ENCODE assay signal across 29 cellular contexts in the genomic region with DNA sequence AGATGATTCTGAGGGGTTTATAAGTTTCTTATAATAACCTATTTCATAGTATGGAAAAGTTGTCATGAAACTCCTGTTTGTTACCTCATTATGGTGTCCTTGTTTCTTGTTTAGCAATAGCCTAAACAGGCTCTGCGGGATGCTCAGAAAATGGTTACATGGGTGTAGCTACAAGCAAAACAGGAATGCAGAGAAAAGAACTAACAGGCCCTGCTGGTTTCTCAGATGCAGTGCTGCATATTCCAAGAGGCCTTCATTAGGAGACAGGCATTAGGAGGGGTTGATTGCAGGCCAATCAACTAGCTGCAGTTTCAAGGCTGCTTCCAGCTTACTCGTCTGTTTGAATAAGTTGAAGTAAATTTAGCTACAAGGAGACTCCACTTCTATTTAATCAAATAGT. TPM values are rescaled to one million over a fixed set of nuclear protein-coding genes. Genes with fewer than 3 reads are reported as not detected.
DNase-seq lines count a peak whose midpoint lies in the region; ATAC-seq, FAIRE-seq and TF ChIP-seq lines count a peak whose summit lies in the region.
"Had no signal": no experiment of that assay in that cellular context is flagged by ENCODE, and none has a peak within 500 bp of the region (broad histone marks: within the 10 kb centered on the region; RNA-seq: fewer than 3 reads in every experiment).

No MANE protein-coding gene starts in this region.

- no peaks in the 10 kb centered on the region for H3K79me1 ChIP-seq in neuronal stem cell (ENCODE audit: low read depth, low read length)

- FAIRE-seq in bronchial epithelial cell (lab: Jason Lieb, UNC) = peak; percentile 47
- FAIRE-seq: astrocyte, islet of Langerhans had no signal

- H3K9ac ChIP-seq in HUES48 (ENCODE audit: low read depth, low read length) (no peak overlapping the region), neuronal stem cell (ENCODE audit: low read depth, low read length, poor library complexity) (no peak overlapping the region)

- ATAC-seq in GM18519 (IDR thresholded peaks at IDR 0.05; ENCODE audit: low FRiP score, unreplicated experiment) (no peak), HG03521 (IDR thresholded peaks at IDR 0.05; ENCODE audit: unreplicated experiment) (no peak)
- ATAC-seq: activated naive CD8-positive, alpha-beta T cell treated with anti-CD3 and anti-CD28 coated beads, Interleukin-2, amount 50 U/mL, for 24 hours; gastrocnemius medialis; right lobe of liver; stimulated activated naive CD8-positive, alpha-beta T cell treated with anti-CD3 and anti-CD28 coated beads, Interleukin-15, Interleukin-2, amounts not matched to agents 100 U/mL and 50 U/mL, for 24 hours had no signal

- peak; percentile 39 for DNase-seq in bronchial epithelial cell (ENCODE audit: low read depth)
- peak; percentile 23 for DNase-seq in iPS DF 19.7 (ENCODE audit: low read depth, low spot score)
- peak; percentile 12 for DNase-seq in neuronal stem cell (ENCODE audit: low spot score)
- no peak for DNase-seq in medulla oblongata (ENCODE audit: extremely low spot score)
- no peak for DNase-seq in tibial artery
- DNase-seq: activated CD4-positive, alpha-beta T cell treated with anti-CD3 and anti-CD28 coated beads, Interleukin-2, amount 50 U/mL, for 48 hours; activated CD4-positive, CD25-positive, alpha-beta regulatory T cell treated with anti-CD3 and anti-CD28 coated beads, Interleukin-2, amount 50 U/mL, for 72 hours; activated naive CD4-positive, alpha-beta T cell; activated naive CD8-positive, alpha-beta T cell treated with anti-CD3 and anti-CD28 coated beads, Interleukin-2, amount 50 U/mL, for 24 hours; CD4-positive, alpha-beta memory T cell; cortex of kidney; effector memory CD4-positive, alpha-beta T cell; gastrocnemius medialis; HCEC 1CT; left ventricle myocardium inferior; NCI-H1694 treated with DMSO at 0.1 percent for 48 hours; NCI-H510A treated with DMSO at 0.1 percent for 48 hours; right lobe of liver; spleen; stimulated activated CD4-positive, alpha-beta T cell treated with anti-CD3 and anti-CD28 coated beads, Interleukin-2, amount 100 ng/mL, for 24 hours; stimulated activated naive CD8-positive, alpha-beta T cell treated with anti-CD3 and anti-CD28 coated beads, Interleukin-15, Interleukin-2, amounts not matched to agents 100 U/mL and 50 U/mL, for 24 hours; T-helper 2 cell had no signal

- no peak overlapping the region for H2BK5ac ChIP-seq in neuronal stem cell (ENCODE audit: low read length)

- intact Hi-C loops in tibial artery (cut with DNase I; ENCODE audit: low total_unique reads) = no loop called here

- no peak overlapping the region for H3K4ac ChIP-seq in neuronal stem cell (ENCODE audit: low read length)

- no peak overlapping the region for H2BK15ac ChIP-seq in neuronal stem cell (ENCODE audit: low read length)

- H2BK12ac ChIP-seq in neuronal stem cell (ENCODE audit: low read length) = no peak overlapping the region

- H3K36me3 ChIP-seq in HUES48 (ENCODE audit: control insufficient read depth, insufficient read depth, low read length) (no peaks in the 10 kb centered on the region), bronchial epithelial cell (ENCODE audit: control insufficient read depth, insufficient read depth, low read length) (no peaks in the 10 kb centered on the region), neuronal stem cell (replicated peaks in 1 of 2; ENCODE audit: control insufficient read depth in 2 of 2, insufficient read depth in 2 of 2, low read length in 2 of 2) (no peaks in the 10 kb centered on the region), tibial artery (no peaks in the 10 kb centered on the region)
- H3K36me3 ChIP-seq: gastrocnemius medialis, left ventricle myocardium inferior, right lobe of liver, spleen, vagina had no signal

- no peak overlapping the region for H2BK120ac ChIP-seq in neuronal stem cell (ENCODE audit: low read depth, low read length)

- H3K18ac ChIP-seq in neuronal stem cell (ENCODE audit: low read length) = no peak overlapping the region

- H3K27me3 ChIP-seq in HUES48 (ENCODE audit: control insufficient read depth, insufficient read depth, low read length) (no peaks in the 10 kb centered on the region), bronchial epithelial cell (ENCODE audit: control insufficient read depth, insufficient read depth, low read length) (no peaks in the 10 kb centered on the region), neuronal stem cell (ENCODE audit: control insufficient read depth in 3 of 3, insufficient read depth in 3 of 3, low read depth in 1 of 3, low read length in 3 of 3) (no peaks in the 10 kb centered on the region), tibial artery (no peaks in the 10 kb centered on the region)
- H3K27me3 ChIP-seq: gastrocnemius medialis, right lobe of liver, spleen, vagina had no signal

- H3K27ac ChIP-seq in HUES48 (ENCODE audit: low read depth, low read length) (peak overlapping the region; percentile 50), neuronal stem cell (replicated peaks; ENCODE audit: low read length) (no peak overlapping the region), tibial artery (no peak overlapping the region)
- H3K27ac ChIP-seq: gastrocnemius medialis, left ventricle myocardium inferior, right lobe of liver, spleen, vagina had no signal

- TF ChIP-seq CTCF in bronchial epithelial cell (IDR thresholded peaks at IDR 0.05; ENCODE audit: insufficient read depth, low read length, severe bottlenecking) (no peak), tibial artery (IDR thresholded peaks at IDR 0.05) (no peak)

- no peak overlapping the region for H4K8ac ChIP-seq in neuronal stem cell (ENCODE audit: low read depth, low read length)

- H3K4me3 ChIP-seq in HUES48 (ENCODE audit: low read depth, low read length) (no peak overlapping the region), bronchial epithelial cell (ENCODE audit: low read depth, low read length) (no peak overlapping the region), neuronal stem cell (ENCODE audit: low read length in 2 of 2) (no peak overlapping the region), tibial artery (no peak overlapping the region)
- H3K4me3 ChIP-seq: gastrocnemius medialis, left ventricle myocardium inferior, right lobe of liver, spleen, vagina had no signal

- no peak overlapping the region for H3K4me2 ChIP-seq in neuronal stem cell (ENCODE audit: insufficient read depth, low read length, poor library complexity, severe bottlenecking)

- H2AK5ac ChIP-seq in neuronal stem cell (ENCODE audit: low read depth, low read length) = no peak overlapping the region

- no CpG with 5 or more reads among the region's 2 CpGs for WGBS in neuronal stem cell (ENCODE audit: extremely low coverage in 2 of 2, insufficient read length in 2 of 2, insufficient replicate concordance in 1 of 2), 2 donors

- no peak overlapping the region for H3K14ac ChIP-seq in neuronal stem cell (ENCODE audit: low read length)

- no peak overlapping the region for H2AFZ ChIP-seq in neuronal stem cell (ENCODE audit: low read length)

- H3K4me1 ChIP-seq in HUES48 (ENCODE audit: control insufficient read depth, insufficient read depth, low read length) = peaks cover 48% of the 10 kb centered on the region
- peaks cover 0 to 2% of the 10 kb centered on the region in 2 donors for H3K4me1 ChIP-seq in neuronal stem cell (ENCODE audit: control insufficient read depth in 2 of 2, insufficient read depth in 1 of 2, low read depth in 1 of 2, low read length in 2 of 2)
- no peaks in the 10 kb centered on the region for H3K4me1 ChIP-seq in tibial artery
- H3K4me1 ChIP-seq: gastrocnemius medialis, left ventricle myocardium inferior, spleen, vagina had no signal

- H3K23ac ChIP-seq in neuronal stem cell (ENCODE audit: low read depth, low read length, poor library complexity) = no peak overlapping the region

- no peak overlapping the region for H4K91ac ChIP-seq in neuronal stem cell (ENCODE audit: low read depth, low read length, poor library complexity)

- H3K9me3 ChIP-seq in HUES48 (ENCODE audit: control insufficient read depth, insufficient read depth, low read length) = no peaks in the 10 kb centered on the region
- H3K9me3 ChIP-seq in neuronal stem cell (replicated peaks in 1 of 2; ENCODE audit: control insufficient read depth in 2 of 2, insufficient read depth in 1 of 2, low read depth in 1 of 2, low read length in 2 of 2) = no peaks in the 10 kb centered on the region
- no peaks in the 10 kb centered on the region for H3K9me3 ChIP-seq in tibial artery
- H3K9me3 ChIP-seq: gastrocnemius medialis, left ventricle myocardium inferior, right lobe of liver, spleen, vagina had no signal

RNA-seq across cellular contexts. Expression of a gene that starts 37.6 kb away (rescaled TPM):
- total RNA-seq in bronchial epithelial cell = 4.2 and 13.6 TPM in 2 replicates
- polyA plus RNA-seq in neuronal stem cell (2013, experiment 1 of 2) = 0.18 TPM
- polyA plus RNA-seq in neuronal stem cell (2013, experiment 2 of 2) = 0.15 TPM
- total RNA-seq: Daoy had no signal

Comparison
In these comparisons a context has a peak if more than half of its experiments do, and no peak if none do; other contexts are left out.
1. DNase-seq: peak in bronchial epithelial cell (single experiment), iPS DF 19.7 (single experiment) and neuronal stem cell (single experiment); none in medulla oblongata (single experiment) and tibial artery (0 of 2).